12 cellular contexts compared by ENCODE assay signal in the genomic region with DNA sequence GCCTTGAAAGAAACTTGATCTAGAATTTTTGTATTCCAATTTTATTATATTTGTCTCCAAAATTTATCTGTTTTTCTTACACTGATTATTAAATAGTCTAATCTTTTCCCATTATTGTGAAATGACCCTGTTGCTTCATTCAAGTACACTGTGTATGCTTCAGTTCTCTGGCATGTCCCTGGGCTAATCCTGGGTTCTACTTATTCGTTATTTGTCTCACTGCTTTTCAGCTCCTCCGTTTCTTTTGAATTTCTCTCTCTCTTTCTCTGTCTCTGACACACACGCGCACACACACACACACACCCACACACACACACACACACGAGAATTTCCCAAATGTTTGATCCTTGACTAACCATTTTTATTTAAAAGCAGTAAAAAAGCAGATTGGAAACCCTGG.
"Had no signal": no experiment of that assay in that cellular context is flagged by ENCODE, and none has a peak within 500 bp of the region (broad histone marks: within the 10 kb centered on the region; RNA-seq: fewer than 3 reads in every experiment).

No MANE protein-coding gene starts in this region.

- H3K36me3 ChIP-seq: right lobe of liver, stomach had no signal

- H3K27me3 ChIP-seq: dorsolateral prefrontal cortex, right lobe of liver, stomach had no signal

- H3K27ac ChIP-seq: psoas muscle, right lobe of liver, stomach had no signal

- H3K9me3 ChIP-seq: psoas muscle, right lobe of liver, stomach had no signal

- ATAC-seq: activated T-cell treated with anti-CD3 and anti-CD28 coated beads, Interleukin-2, amount 50 U/mL, for 72 hours; left colon; psoas muscle had no signal

- DNase-seq: activated CD4-positive, alpha-beta T cell treated with anti-CD3 and anti-CD28 coated beads, Interleukin-2, amount 10 ng/mL, durations not matched to agents 24 days and 14 days; activated CD8-positive, alpha-beta memory T cell treated with anti-CD3 and anti-CD28 coated beads, Interleukin-2, amount 50 U/mL, for 4 hours; activated effector memory CD4-positive, alpha-beta T cell treated with anti-CD3 and anti-CD28 coated beads, Interleukin-2, amount 50 U/mL, for 16 hours; activated naive CD4-positive, alpha-beta T cell treated with anti-CD3 and anti-CD28 coated beads, Interleukin-2, amount 50 U/mL, for 16 hours; activated T-cell treated with anti-CD3 and anti-CD28 coated beads, Interleukin-2, amount 50 U/mL, for 72 hours; dorsolateral prefrontal cortex; left colon; psoas muscle; right lobe of liver; small intestine; stimulated activated CD4-positive, alpha-beta T cell treated with anti-CD3 and anti-CD28 coated beads, Interleukin-4, amount 100 ng/mL, for 1 hour; stomach had no signal

- H3K4me1 ChIP-seq: psoas muscle, right lobe of liver, stomach had no signal

- H3K4me3 ChIP-seq: dorsolateral prefrontal cortex, psoas muscle, right lobe of liver, stomach had no signal
